ENCODE assay signal across 8 cellular contexts in genomic region chr11:16613401-16614381, GRCh38.
DNase-seq lines count a peak whose midpoint lies in the region; ATAC-seq and TF ChIP-seq lines count a peak whose summit lies in the region.

No MANE protein-coding gene starts in this region.

- H3K9me2 ChIP-seq in Loucy (replicated peaks; ENCODE audit: low read depth, low read length): no peaks in the 10 kb centered on the region

- no peaks in the 10 kb centered on the region for H3F3A ChIP-seq in Loucy (ENCODE audit: low read depth)

- H2AFZ ChIP-seq in Loucy (ENCODE audit: low read length): peak overlapping the region; percentile 77

- peak; percentile 95 for TF ChIP-seq CTCF in GM10248 (IDR thresholded peaks at IDR 0.05; ENCODE audit: control extremely low read depth, extremely low read depth, low read depth, missing control alignments)
- peak; percentile 84 for TF ChIP-seq CTCF in HEK293 (tag by site-specific recombination; IDR thresholded peaks at IDR 0.05)
- TF ChIP-seq CTCF in Loucy (conservative IDR thresholded peaks at IDR 0.05; ENCODE audit: low read length): peak; percentile 81
- peak; percentile 90 for TF ChIP-seq CTCF in RWPE1 (conservative IDR thresholded peaks at IDR 0.05; ENCODE audit: low read depth)
- peak; percentile 97 for TF ChIP-seq CTCF in osteocyte (IDR thresholded peaks at IDR 0.05)

- POLR2A ChIA-PET in GM10248 (lab: Yijun Ruan, JAX) (no interaction called here), HEK293 (lab: Yijun Ruan, JAX) (interaction anchor here (0.6 to 1.6 kb wide), 3 partner anchors 9 to 464 kb away, joined by 3 to 5 read pairs (median 4); partner anchors contain the start of gene RPS13), RWPE1 (lab: Yijun Ruan, JAX; ENCODE audit: low non-redundant PET) (no interaction called here)
- POLR2A ChIA-PET in activated naive CD8-positive, alpha-beta T cell treated with anti-CD3 and anti-CD28 coated beads, Interleukin-2, amount 10 ng/mL, durations not matched to agents 7 days and 5 days (lab: Charles Lee): interaction anchor here (0.7 to 1.3 kb wide), 3 partner anchors 9 to 676 kb away, joined by 3 read pairs; no protein-coding TSS in a partner anchor

- no peaks in the 10 kb centered on the region for H4K20me1 ChIP-seq in Loucy (ENCODE audit: insufficient read depth, low read length, poor library complexity, severe bottlenecking)

- DNase-seq in GM10248 (ENCODE audit: extremely low spot score): peak; percentile 86
- DNase-seq in RWPE1 (ENCODE audit: low spot score): peak; percentile 73
- DNase-seq in activated naive CD8-positive, alpha-beta T cell treated with anti-CD3 and anti-CD28 coated beads, Interleukin-2, amount 10 ng/mL, durations not matched to agents 7 days and 5 days: peak; percentile 73
- DNase-seq in Right ventricle myocardium superior: peak; percentile 94
- peak; percentile 95 for DNase-seq in osteocyte (ENCODE audit: extremely low spot score, unreplicated experiment)
- peak; percentile 87 for DNase-seq in ureter (ENCODE audit: low spot score)

- H3K9ac ChIP-seq in Loucy (ENCODE audit: low read depth, low read length, poor library complexity, severe bottlenecking): no peak overlapping the region

- H3K36me3 Mint-ChIP-seq in activated naive CD8-positive, alpha-beta T cell treated with anti-CD3 and anti-CD28 coated beads, Interleukin-2, amount 10 ng/mL, durations not matched to agents 7 days and 5 days: peaks cover 3% of the 10 kb centered on the region
- H3K36me3 Mint-ChIP-seq in osteocyte (ENCODE audit: unreplicated experiment): no peaks in the 10 kb centered on the region

- H3K27me3 Mint-ChIP-seq in activated naive CD8-positive, alpha-beta T cell treated with anti-CD3 and anti-CD28 coated beads, Interleukin-2, amount 10 ng/mL, durations not matched to agents 7 days and 5 days: peaks cover 54% of the 10 kb centered on the region
- H3K27me3 Mint-ChIP-seq in osteocyte (ENCODE audit: unreplicated experiment): peaks cover 18% of the 10 kb centered on the region

- H3K9me3 ChIP-seq in HEK293 (ENCODE audit: control insufficient read depth, insufficient read depth, low read depth, low read length): no peaks in the 10 kb centered on the region
- no peaks in the 10 kb centered on the region for H3K9me3 ChIP-seq in Loucy (ENCODE audit: insufficient read depth, low read depth, low read length)

- H3K4me3 ChIP-seq in HEK293 (ENCODE audit: low read depth, low read length): peak overlapping the region; percentile 54
- no peak overlapping the region for H3K4me3 ChIP-seq in Loucy (ENCODE audit: low read length, poor library complexity, severe bottlenecking)

- peak overlapping the region; percentile 23 for H3K4me2 ChIP-seq in Loucy (ENCODE audit: low read depth, low read length, poor library complexity, severe bottlenecking)

- intact Hi-C loops in Right ventricle myocardium superior (cut with DNase I): loop anchor here (10.0 kb wide), 2 partner anchors 779 to 969 kb away; no protein-coding TSS in a partner anchor

- H3K4me1 Mint-ChIP-seq in activated naive CD8-positive, alpha-beta T cell treated with anti-CD3 and anti-CD28 coated beads, Interleukin-2, amount 10 ng/mL, durations not matched to agents 7 days and 5 days: peaks cover 22% of the 10 kb centered on the region
- H3K4me1 Mint-ChIP-seq in osteocyte (ENCODE audit: unreplicated experiment): peaks cover 23% of the 10 kb centered on the region

- peak overlapping the region; percentile 71 for H3K4me3 Mint-ChIP-seq in activated naive CD8-positive, alpha-beta T cell treated with anti-CD3 and anti-CD28 coated beads, Interleukin-2, amount 10 ng/mL, durations not matched to agents 7 days and 5 days
- H3K4me3 Mint-ChIP-seq in osteocyte (ENCODE audit: unreplicated experiment): peak overlapping the region; percentile 83

- no peaks in the 10 kb centered on the region for H3K9me3 Mint-ChIP-seq in activated naive CD8-positive, alpha-beta T cell treated with anti-CD3 and anti-CD28 coated beads, Interleukin-2, amount 10 ng/mL, durations not matched to agents 7 days and 5 days
- no peaks in the 10 kb centered on the region for H3K9me3 Mint-ChIP-seq in osteocyte (ENCODE audit: unreplicated experiment)

- H3K36me3 ChIP-seq in HEK293 (ENCODE audit: control insufficient read depth in 2 of 2, insufficient read depth in 1 of 2, low read length in 2 of 2): no peaks in the 10 kb centered on the region
- no peaks in the 10 kb centered on the region for H3K36me3 ChIP-seq in Loucy (ENCODE audit: insufficient read depth, low read length)

- H3K27ac ChIP-seq in HEK293 (ENCODE audit: extremely low read depth, low read depth, low read length) (peak overlapping the region; percentile 25; the same call in 1 of the 2 replicates), RWPE1 (no peak overlapping the region)

- peak; percentile 94 for ATAC-seq in activated naive CD8-positive, alpha-beta T cell treated with anti-CD3 and anti-CD28 coated beads, Interleukin-2, amount 10 ng/mL, durations not matched to agents 7 days and 5 days (ENCODE audit: low read depth)
- peak; percentile 98 for ATAC-seq in Right ventricle myocardium superior (ENCODE audit: poor library complexity)

- H3K4me1 ChIP-seq in HEK293 (ENCODE audit: control insufficient read depth, insufficient read depth, low read length): no peaks in the 10 kb centered on the region
- H3K4me1 ChIP-seq in Loucy (ENCODE audit: insufficient read depth, low read length, poor library complexity, severe bottlenecking): no peaks in the 10 kb centered on the region

- CTCF ChIA-PET in GM10248 (lab: Yijun Ruan, JAX) (interaction anchor here (0.6 to 2.6 kb wide), 43 partner anchors 8 to 1289 kb away, joined by 3 to 33 read pairs (median 4); no protein-coding TSS in a partner anchor), HEK293 (lab: Yijun Ruan, JAX) (interaction anchor here (0.6 to 2.4 kb wide), 46 partner anchors 9 to 1286 kb away, joined by 3 to 11 read pairs (median 3); no protein-coding TSS in a partner anchor), RWPE1 (lab: Yijun Ruan, JAX) (interaction anchor here (0.6 to 2.5 kb wide), 13 partner anchors 9 to 1512 kb away, joined by 3 to 26 read pairs (median 4); no protein-coding TSS in a partner anchor)

- H3K27ac Mint-ChIP-seq in activated naive CD8-positive, alpha-beta T cell treated with anti-CD3 and anti-CD28 coated beads, Interleukin-2, amount 10 ng/mL, durations not matched to agents 7 days and 5 days: no peak overlapping the region
- H3K27ac Mint-ChIP-seq in osteocyte (ENCODE audit: unreplicated experiment): peak overlapping the region; percentile 77

- H3K79me2 ChIP-seq in Loucy (ENCODE audit: insufficient read depth, low read length): no peaks in the 10 kb centered on the region

- no peaks in the 10 kb centered on the region for H3K27me3 ChIP-seq in Loucy (ENCODE audit: insufficient read depth, low read length, poor library complexity, severe bottlenecking)

TF ChIP-seq in HEK293, 187 proteins besides CTCF, POLR2A, EP300 and RAD21 (continues in another document):
- TF ChIP-seq ZNF362 (tag by site-specific recombination; IDR thresholded peaks at IDR 0.05) (no peak), ZNF624 (tag by site-specific recombination; IDR thresholded peaks at IDR 0.05) (no peak), ZNF677 (tag by site-specific recombination; IDR thresholded peaks at IDR 0.05) (no peak), KLF9 (tag by site-specific recombination; IDR thresholded peaks at IDR 0.05; ENCODE audit: low read depth) (no peak), ZNF654 (tag by site-specific recombination; IDR thresholded peaks at IDR 0.05; ENCODE audit: low read depth) (peak; percentile 68), ZNF24 (tag by site-specific recombination; IDR thresholded peaks at IDR 0.05) (no peak), ZNF621 (tag by site-specific recombination; IDR thresholded peaks at IDR 0.05) (no peak), ZNF830 (tag by site-specific recombination; IDR thresholded peaks at IDR 0.05; ENCODE audit: low read depth) (no peak), GLI4 (tag by site-specific recombination; IDR thresholded peaks at IDR 0.05) (no peak), SETDB1 (IDR thresholded peaks at IDR 0.05; ENCODE audit: insufficient read length, low read length) (no peak), ZNF558 (tag by site-specific recombination; IDR thresholded peaks at IDR 0.05) (no peak), ZNF513 (tag by site-specific recombination; IDR thresholded peaks at IDR 0.05) (no peak), MEIS1 (CRISPR knock-in tag; IDR thresholded peaks at IDR 0.05; ENCODE audit: borderline replicate concordance) (no peak), ZNF335 (tag by site-specific recombination; conservative IDR thresholded peaks at IDR 0.05) (peak; percentile 66), ZBTB20 (tag by site-specific recombination; IDR thresholded peaks at IDR 0.05) (peak; percentile 31; the same call in 1 of the 2 replicates), ZNF248 (tag by site-specific recombination; IDR thresholded peaks at IDR 0.05) (no peak), ZNF76 (tag by site-specific recombination; IDR thresholded peaks at IDR 0.05; ENCODE audit: borderline replicate concordance, low read depth) (peak; percentile 25; the same call in 1 of the 2 replicates), KLF10 (tag by site-specific recombination; IDR thresholded peaks at IDR 0.05) (no peak)

Comparison
In these comparisons a context has a peak if more than half of its experiments do, and no peak if none do; other contexts are left out.
1. POLR2A ChIA-PET loops: an anchor here in HEK293 (0.6 to 1.6 kb wide) and activated naive CD8-positive, alpha-beta T cell treated with anti-CD3 and anti-CD28 coated beads, Interleukin-2, amount 10 ng/mL, durations not matched to agents 7 days and 5 days (0.7 to 1.3 kb wide); none called in GM10248 and RWPE1.